Comparison of ENCODE assay signal across 8 cellular contexts in genomic region chr3:24496529-24497482, GRCh38. TPM values are rescaled to one million over a fixed set of nuclear protein-coding genes. Genes with fewer than 3 reads are reported as not detected.
A peak's percentile ranks its signal among the peaks of the same experiment; 100 is the strongest.
DNase-seq lines count a peak whose midpoint lies in the region; ATAC-seq and TF ChIP-seq lines count a peak whose summit lies in the region.

No MANE protein-coding gene starts in this region.

- no peaks in the 10 kb centered on the region for H3K9me3 Mint-ChIP-seq in osteocyte (ENCODE audit: unreplicated experiment)
- no peaks in the 10 kb centered on the region for H3K9me3 Mint-ChIP-seq in activated T-helper 2 cell treated with anti-CD3 and anti-CD28 coated beads, Interferon-gamma antibody, Interleukin-2, Interleukin-4, amounts not matched to agents 10 μg/mL and 5 μg/mL and 100 μg/mL, durations not matched to agents 14 hours and 24 hours and 36 hours

- no peaks in the 10 kb centered on the region for H3K36me3 ChIP-seq in OCI-LY7 (ENCODE audit: insufficient read depth, low read length)

- CTCF ChIA-PET in OCI-LY7 (lab: Charles Lee; ENCODE audit: unreplicated experiment): no interaction called here

- TF ChIP-seq CTCF in GM12872 (IDR thresholded peaks at IDR 0.05; ENCODE audit: insufficient read depth, low read depth, low read length): peak; percentile 53; the same call in 2 of the 3 replicates
- peak; percentile 44; the same call in 1 of the 2 replicates for TF ChIP-seq CTCF in OCI-LY7 (conservative IDR thresholded peaks at IDR 0.05; ENCODE audit: low read length)
- TF ChIP-seq CTCF in fibroblast of the aortic adventitia (IDR thresholded peaks at IDR 0.05; ENCODE audit: insufficient read depth, low read length): peak; percentile 55
- TF ChIP-seq CTCF in osteocyte (IDR thresholded peaks at IDR 0.05): peak; percentile 58

- BruUV-seq in OCI-LY7 (replicated peaks; lab: Mats Ljungman, UMichigan): no TSS peak

- POLR2A ChIA-PET in OCI-LY7 (lab: Charles Lee): no interaction called here

- no peak overlapping the region for H3K4me2 ChIP-seq in OCI-LY7 (ENCODE audit: low read length)

- no peaks in the 10 kb centered on the region for H3K79me2 ChIP-seq in OCI-LY7 (ENCODE audit: insufficient read depth, low read depth, low read length)

- H3K4me3 ChIP-seq in OCI-LY7 (ENCODE audit: low read depth, low read length, poor library complexity, severe bottlenecking) (no peak overlapping the region), fibroblast of the aortic adventitia (ENCODE audit: low read depth, low read length) (no peak overlapping the region)

- peaks cover 16% of the 10 kb centered on the region for H3K4me1 Mint-ChIP-seq in osteocyte (ENCODE audit: unreplicated experiment)
- H3K4me1 Mint-ChIP-seq in activated T-helper 2 cell treated with anti-CD3 and anti-CD28 coated beads, Interferon-gamma antibody, Interleukin-2, Interleukin-4, amounts not matched to agents 10 μg/mL and 5 μg/mL and 100 μg/mL, durations not matched to agents 14 hours and 24 hours and 36 hours (ENCODE audit: low read depth): peaks cover 2% of the 10 kb centered on the region

- no peaks in the 10 kb centered on the region for H4K20me1 ChIP-seq in OCI-LY7 (ENCODE audit: insufficient read depth, low read length)

- H3K27me3 Mint-ChIP-seq in osteocyte (ENCODE audit: unreplicated experiment): peaks cover 10% of the 10 kb centered on the region
- peaks cover 45% of the 10 kb centered on the region for H3K27me3 Mint-ChIP-seq in activated T-helper 2 cell treated with anti-CD3 and anti-CD28 coated beads, Interferon-gamma antibody, Interleukin-2, Interleukin-4, amounts not matched to agents 10 μg/mL and 5 μg/mL and 100 μg/mL, durations not matched to agents 14 hours and 24 hours and 36 hours (ENCODE audit: low read depth)

- H3K27ac Mint-ChIP-seq in osteocyte (ENCODE audit: unreplicated experiment): no peak overlapping the region
- H3K27ac Mint-ChIP-seq in activated T-helper 2 cell treated with anti-CD3 and anti-CD28 coated beads, Interferon-gamma antibody, Interleukin-2, Interleukin-4, amounts not matched to agents 10 μg/mL and 5 μg/mL and 100 μg/mL, durations not matched to agents 14 hours and 24 hours and 36 hours: no peak overlapping the region

- intact Hi-C loops in OCI-LY7 (cut with micrococcal nuclease; ENCODE audit: unreplicated experiment): no loop called here
- intact Hi-C loops in activated T-helper 2 cell treated with anti-CD3 and anti-CD28 coated beads, Interferon-gamma antibody, Interleukin-2, Interleukin-4, amounts not matched to agents 10 μg/mL and 5 μg/mL and 100 μg/mL, durations not matched to agents 14 hours and 24 hours and 36 hours (cut with micrococcal nuclease): loop anchor here (10.0 kb wide), 1 partner anchor 188 kb away; no protein-coding TSS in a partner anchor

- ATAC-seq in GM18502 (IDR thresholded peaks at IDR 0.05; ENCODE audit: poor library complexity, unreplicated experiment): no peak
- no peak for ATAC-seq in GM21825 (IDR thresholded peaks at IDR 0.05; ENCODE audit: unreplicated experiment)

- H2AFZ ChIP-seq in OCI-LY7 (ENCODE audit: low read length): no peak overlapping the region

- peaks cover 4% of the 10 kb centered on the region for H3K36me3 Mint-ChIP-seq in osteocyte (ENCODE audit: unreplicated experiment)
- H3K36me3 Mint-ChIP-seq in activated T-helper 2 cell treated with anti-CD3 and anti-CD28 coated beads, Interferon-gamma antibody, Interleukin-2, Interleukin-4, amounts not matched to agents 10 μg/mL and 5 μg/mL and 100 μg/mL, durations not matched to agents 14 hours and 24 hours and 36 hours (ENCODE audit: low read depth): no peaks in the 10 kb centered on the region

- DNase-seq in OCI-LY7 (ENCODE audit: low spot score): no peak
- peak; percentile 78 for DNase-seq in fibroblast of the aortic adventitia (ENCODE audit: low read depth)
- DNase-seq in osteocyte (ENCODE audit: extremely low spot score, unreplicated experiment): no peak
- DNase-seq in activated T-helper 2 cell treated with anti-CD3 and anti-CD28 coated beads, Interferon-gamma antibody, Interleukin-2, Interleukin-4, amounts not matched to agents 10 μg/mL and 5 μg/mL and 100 μg/mL, durations not matched to agents 14 hours and 24 hours and 36 hours (ENCODE audit: low spot score): no peak
- no peak for DNase-seq in NCI-H345 treated with DMSO at 0.1 percent for 48 hours (lab: John Stamatoyannopoulos, UW; ENCODE audit: unreplicated experiment)

- H3K4me1 ChIP-seq in OCI-LY7 (ENCODE audit: insufficient read depth, low read length, poor library complexity, severe bottlenecking): no peaks in the 10 kb centered on the region

- no peaks in the 10 kb centered on the region for H3K9me3 ChIP-seq in OCI-LY7 (ENCODE audit: low read length)

- H3K4me3 Mint-ChIP-seq in osteocyte (ENCODE audit: unreplicated experiment): no peak overlapping the region
- no peak overlapping the region for H3K4me3 Mint-ChIP-seq in activated T-helper 2 cell treated with anti-CD3 and anti-CD28 coated beads, Interferon-gamma antibody, Interleukin-2, Interleukin-4, amounts not matched to agents 10 μg/mL and 5 μg/mL and 100 μg/mL, durations not matched to agents 14 hours and 24 hours and 36 hours (ENCODE audit: low read depth)

- no peaks in the 10 kb centered on the region for H3K9me2 ChIP-seq in OCI-LY7 (ENCODE audit: insufficient read depth, low read length)

- H3K27ac ChIP-seq in OCI-LY7 (ENCODE audit: low read depth, low read length, poor library complexity, severe bottlenecking): no peak overlapping the region

RNA-seq across cellular contexts. Expression of gene THRB, which starts 2.2 kb away (rescaled TPM):
- not detected in 2 replicates for total RNA-seq in OCI-LY7 (2014; rRNA removed; shearing (Covaris generic))
- not detected in 2 replicates for total RNA-seq in OCI-LY7 (2022)
- 4.7 and 8.7 TPM in 2 replicates for total RNA-seq in fibroblast of the aortic adventitia (ENCODE audit: low replicate concordance)
- total RNA-seq in osteocyte: 3.6 and 4.6 TPM in 2 replicates
- not detected in 2 replicates for total RNA-seq in activated T-helper 2 cell treated with anti-CD3 and anti-CD28 coated beads, Interferon-gamma antibody, Interleukin-2, Interleukin-4, amounts not matched to agents 10 μg/mL and 5 μg/mL and 100 μg/mL, durations not matched to agents 14 hours and 24 hours and 36 hours
